1 cellular context compared by ENCODE assay signal in the genomic region with DNA sequence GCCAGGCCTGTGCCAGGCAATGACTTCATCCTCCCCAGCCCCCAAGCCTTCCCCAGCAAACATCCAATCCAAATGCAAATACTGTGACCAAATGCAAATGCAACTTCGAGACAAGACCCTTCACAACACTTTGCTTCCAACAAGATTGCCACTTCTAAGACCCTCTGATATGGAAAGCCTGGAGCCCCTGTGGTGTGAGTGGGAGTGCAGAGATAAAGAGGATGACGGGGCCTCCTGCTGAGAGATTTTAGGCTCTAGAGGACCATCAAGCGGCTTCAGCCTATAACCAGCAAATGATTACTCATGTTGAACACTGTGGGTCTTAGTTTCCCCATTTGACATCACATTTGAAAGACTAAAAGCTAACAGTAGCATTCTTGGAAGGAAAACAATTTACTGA.
TF ChIP-seq lines count a peak whose summit lies in the region.

No MANE protein-coding gene starts in this region.

TF ChIP-seq in GM23338, 12 proteins besides CTCF, POLR2A, EP300 and RAD21:
- no peak for TF ChIP-seq EZH2 (IDR thresholded peaks at IDR 0.05; ENCODE audit: low read depth, unreplicated experiment)
- TF ChIP-seq ZNF462 (CRISPR knock-in tag; IDR thresholded peaks at IDR 0.05): no peak
- no peak for TF ChIP-seq JUNB (IDR thresholded peaks at IDR 0.05; ENCODE audit: unreplicated experiment)
- TF ChIP-seq EZH2phosphoT487 (IDR thresholded peaks at IDR 0.05; ENCODE audit: unreplicated experiment): no peak
- TF ChIP-seq NANOG (IDR thresholded peaks at IDR 0.05; ENCODE audit: borderline replicate concordance): no peak
- TF ChIP-seq, protein P1, sequence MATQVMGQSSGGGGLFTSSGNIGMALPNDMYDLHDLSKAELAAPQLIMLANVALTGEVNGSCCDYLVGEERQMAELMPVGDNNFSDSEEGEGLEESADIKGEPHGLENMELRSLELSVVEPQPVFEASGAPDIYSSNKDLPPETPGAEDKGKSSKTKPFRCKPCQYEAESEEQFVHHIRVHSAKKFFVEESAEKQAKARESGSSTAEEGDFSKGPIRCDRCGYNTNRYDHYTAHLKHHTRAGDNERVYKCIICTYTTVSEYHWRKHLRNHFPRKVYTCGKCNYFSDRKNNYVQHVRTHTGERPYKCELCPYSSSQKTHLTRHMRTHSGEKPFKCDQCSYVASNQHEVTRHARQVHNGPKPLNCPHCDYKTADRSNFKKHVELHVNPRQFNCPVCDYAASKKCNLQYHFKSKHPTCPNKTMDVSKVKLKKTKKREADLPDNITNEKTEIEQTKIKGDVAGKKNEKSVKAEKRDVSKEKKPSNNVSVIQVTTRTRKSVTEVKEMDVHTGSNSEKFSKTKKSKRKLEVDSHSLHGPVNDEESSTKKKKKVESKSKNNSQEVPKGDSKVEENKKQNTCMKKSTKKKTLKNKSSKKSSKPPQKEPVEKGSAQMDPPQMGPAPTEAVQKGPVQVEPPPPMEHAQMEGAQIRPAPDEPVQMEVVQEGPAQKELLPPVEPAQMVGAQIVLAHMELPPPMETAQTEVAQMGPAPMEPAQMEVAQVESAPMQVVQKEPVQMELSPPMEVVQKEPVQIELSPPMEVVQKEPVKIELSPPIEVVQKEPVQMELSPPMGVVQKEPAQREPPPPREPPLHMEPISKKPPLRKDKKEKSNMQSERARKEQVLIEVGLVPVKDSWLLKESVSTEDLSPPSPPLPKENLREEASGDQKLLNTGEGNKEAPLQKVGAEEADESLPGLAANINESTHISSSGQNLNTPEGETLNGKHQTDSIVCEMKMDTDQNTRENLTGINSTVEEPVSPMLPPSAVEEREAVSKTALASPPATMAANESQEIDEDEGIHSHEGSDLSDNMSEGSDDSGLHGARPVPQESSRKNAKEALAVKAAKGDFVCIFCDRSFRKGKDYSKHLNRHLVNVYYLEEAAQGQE (IDR thresholded peaks at IDR 0.05; ENCODE audit: unreplicated experiment): no peak
